10 cellular contexts compared by ENCODE assay signal in genomic region chr4:98516042-98516440, GRCh38.
DNase-seq lines count a peak whose midpoint lies in the region; ATAC-seq and TF ChIP-seq lines count a peak whose summit lies in the region.
"Had no signal": no experiment of that assay in that cellular context is flagged by ENCODE, and none has a peak within 500 bp of the region (broad histone marks: within the 10 kb centered on the region; RNA-seq: fewer than 3 reads in every experiment).

No MANE protein-coding gene starts in this region.

- no peaks in the 10 kb centered on the region for H3K27me3 Mint-ChIP-seq in activated naive CD8-positive, alpha-beta T cell treated with anti-CD3 and anti-CD28 coated beads, Interleukin-2, amount 50 U/mL, for 24 hours
- no peaks in the 10 kb centered on the region for H3K27me3 Mint-ChIP-seq in activated naive CD8-positive, alpha-beta T cell treated with anti-CD3 and anti-CD28 coated beads for 36 hours

- TF ChIP-seq CTCF in upper lobe of right lung (IDR thresholded peaks at IDR 0.05): no peak

- H3K9ac ChIP-seq in adipocyte (ENCODE audit: low read length): no peak overlapping the region

- peak overlapping the region; percentile 0 for H3K27ac Mint-ChIP-seq in activated naive CD8-positive, alpha-beta T cell treated with anti-CD3 and anti-CD28 coated beads, Interleukin-2, amount 50 U/mL, for 24 hours
- no peak overlapping the region for H3K27ac Mint-ChIP-seq in activated naive CD8-positive, alpha-beta T cell treated with anti-CD3 and anti-CD28 coated beads for 36 hours

- H3K9me3 ChIP-seq in adipocyte (ENCODE audit: control insufficient read depth, low read length): no peaks in the 10 kb centered on the region
- no peaks in the 10 kb centered on the region for H3K9me3 ChIP-seq in upper lobe of right lung

- H3K36me3 ChIP-seq in adipocyte (ENCODE audit: control insufficient read depth, insufficient read depth, low read length, severe bottlenecking) (no peaks in the 10 kb centered on the region), upper lobe of right lung (no peaks in the 10 kb centered on the region)

- ATAC-seq in activated naive CD8-positive, alpha-beta T cell treated with anti-CD3 and anti-CD28 coated beads, Interleukin-2, amount 50 U/mL, for 24 hours: no peak
- peak; percentile 18 for ATAC-seq in upper lobe of right lung

- H3K9me3 Mint-ChIP-seq in activated naive CD8-positive, alpha-beta T cell treated with anti-CD3 and anti-CD28 coated beads, Interleukin-2, amount 50 U/mL, for 24 hours: no peaks in the 10 kb centered on the region
- H3K9me3 Mint-ChIP-seq in activated naive CD8-positive, alpha-beta T cell treated with anti-CD3 and anti-CD28 coated beads for 36 hours: peaks cover 9% of the 10 kb centered on the region

- no peaks in the 10 kb centered on the region for H3K27me3 ChIP-seq in adipocyte (replicated peaks; ENCODE audit: control insufficient read depth, insufficient read depth, low read length)
- no peaks in the 10 kb centered on the region for H3K27me3 ChIP-seq in upper lobe of right lung

- H3K27ac ChIP-seq in upper lobe of right lung: no peak overlapping the region

- peaks cover 50% of the 10 kb centered on the region for H3K4me1 ChIP-seq in adipocyte (ENCODE audit: control insufficient read depth, insufficient read depth, low read length)
- no peaks in the 10 kb centered on the region for H3K4me1 ChIP-seq in upper lobe of right lung

- DNase-seq in activated naive CD8-positive, alpha-beta T cell treated with anti-CD3 and anti-CD28 coated beads, Interleukin-2, amount 50 U/mL, for 24 hours: no peak
- no peak for DNase-seq in activated naive CD8-positive, alpha-beta T cell treated with anti-CD3 and anti-CD28 coated beads for 36 hours
- DNase-seq in adipocyte (ENCODE audit: low read depth) (peak; percentile 80), glomerular visceral epithelial cell (ENCODE audit: extremely low spot score) (peak; percentile 77), upper lobe of right lung (no peak), germinal center (ENCODE audit: low spot score) (no peak), NCI-H1092 (lab: John Stamatoyannopoulos, UW) (no peak), G401 (ENCODE audit: low spot score) (no peak)
- DNase-seq: NCI-H1930, Right ventricle myocardium superior had no signal

- H3K4me1 Mint-ChIP-seq in activated naive CD8-positive, alpha-beta T cell treated with anti-CD3 and anti-CD28 coated beads, Interleukin-2, amount 50 U/mL, for 24 hours: peaks cover 60% of the 10 kb centered on the region
- peaks cover 36% of the 10 kb centered on the region for H3K4me1 Mint-ChIP-seq in activated naive CD8-positive, alpha-beta T cell treated with anti-CD3 and anti-CD28 coated beads for 36 hours

- H3K36me3 Mint-ChIP-seq in activated naive CD8-positive, alpha-beta T cell treated with anti-CD3 and anti-CD28 coated beads, Interleukin-2, amount 50 U/mL, for 24 hours (ENCODE audit: low read depth): peaks cover 6% of the 10 kb centered on the region
- H3K36me3 Mint-ChIP-seq in activated naive CD8-positive, alpha-beta T cell treated with anti-CD3 and anti-CD28 coated beads for 36 hours: peaks cover 13% of the 10 kb centered on the region

- in situ Hi-C loops in G401 (cut with HindIII; ENCODE audit: low sequenced_read_pairs): no loop called here

- H3K4me3 ChIP-seq in adipocyte (ENCODE audit: low read length) (no peak overlapping the region), upper lobe of right lung (no peak overlapping the region)

- intact Hi-C loops in upper lobe of right lung (cut with DNase I): no loop called here

- H3K4me3 Mint-ChIP-seq in activated naive CD8-positive, alpha-beta T cell treated with anti-CD3 and anti-CD28 coated beads, Interleukin-2, amount 50 U/mL, for 24 hours: no peak overlapping the region
- no peak overlapping the region for H3K4me3 Mint-ChIP-seq in activated naive CD8-positive, alpha-beta T cell treated with anti-CD3 and anti-CD28 coated beads for 36 hours

Comparison
In these comparisons a context has a peak if more than half of its experiments do, and no peak if none do; other contexts are left out.
1. DNase-seq: peak in adipocyte (single experiment) and glomerular visceral epithelial cell (single experiment); none in activated naive CD8-positive, alpha-beta T cell treated with anti-CD3 and anti-CD28 coated beads, Interleukin-2, amount 50 U/mL, for 24 hours (single experiment), activated naive CD8-positive, alpha-beta T cell treated with anti-CD3 and anti-CD28 coated beads for 36 hours (single experiment), upper lobe of right lung (single experiment), germinal center (single experiment), NCI-H1092 (single experiment) and G401 (single experiment).